Comparison of ENCODE assay signal across 1 cellular context in the genomic region with DNA sequence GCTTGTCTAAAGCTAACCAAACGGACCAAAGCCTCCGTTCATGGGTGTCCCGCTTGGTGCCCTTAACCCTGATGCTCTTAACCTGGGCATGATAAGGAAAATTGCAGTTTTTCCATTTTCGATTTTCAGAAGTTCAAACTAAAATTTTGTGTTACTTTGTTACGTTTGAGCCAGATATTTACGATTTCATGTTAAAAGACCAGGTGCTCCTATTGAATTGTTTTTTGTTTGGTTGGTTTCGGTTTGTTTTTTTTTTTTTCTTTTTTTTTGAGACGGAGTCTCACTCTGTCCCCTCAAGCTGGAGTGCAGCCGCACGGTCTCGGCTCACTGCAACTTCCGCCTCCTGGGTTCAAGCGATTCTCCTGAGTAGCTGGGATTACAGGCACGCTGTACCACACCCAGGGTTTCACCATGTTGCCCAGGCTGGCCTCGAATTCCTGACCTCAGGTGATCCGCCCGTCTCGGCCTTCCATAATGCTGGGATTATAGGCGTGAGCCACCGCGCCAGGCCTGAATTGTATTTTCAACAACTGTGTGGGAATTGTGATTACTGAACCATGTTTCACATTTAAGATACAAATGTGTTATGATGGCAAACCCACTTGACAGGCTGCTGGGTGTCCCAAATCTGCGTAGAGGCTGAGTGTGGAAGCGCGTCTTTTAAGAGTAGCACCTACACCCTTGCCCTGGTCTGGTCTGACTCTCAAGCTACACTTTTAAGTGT.
TF ChIP-seq lines count a peak whose summit lies in the region.

No MANE protein-coding gene starts in this region.

TF ChIP-seq in GM12878, 131 proteins besides CTCF, POLR2A, EP300 and RAD21:
- TF ChIP-seq, protein P1, sequence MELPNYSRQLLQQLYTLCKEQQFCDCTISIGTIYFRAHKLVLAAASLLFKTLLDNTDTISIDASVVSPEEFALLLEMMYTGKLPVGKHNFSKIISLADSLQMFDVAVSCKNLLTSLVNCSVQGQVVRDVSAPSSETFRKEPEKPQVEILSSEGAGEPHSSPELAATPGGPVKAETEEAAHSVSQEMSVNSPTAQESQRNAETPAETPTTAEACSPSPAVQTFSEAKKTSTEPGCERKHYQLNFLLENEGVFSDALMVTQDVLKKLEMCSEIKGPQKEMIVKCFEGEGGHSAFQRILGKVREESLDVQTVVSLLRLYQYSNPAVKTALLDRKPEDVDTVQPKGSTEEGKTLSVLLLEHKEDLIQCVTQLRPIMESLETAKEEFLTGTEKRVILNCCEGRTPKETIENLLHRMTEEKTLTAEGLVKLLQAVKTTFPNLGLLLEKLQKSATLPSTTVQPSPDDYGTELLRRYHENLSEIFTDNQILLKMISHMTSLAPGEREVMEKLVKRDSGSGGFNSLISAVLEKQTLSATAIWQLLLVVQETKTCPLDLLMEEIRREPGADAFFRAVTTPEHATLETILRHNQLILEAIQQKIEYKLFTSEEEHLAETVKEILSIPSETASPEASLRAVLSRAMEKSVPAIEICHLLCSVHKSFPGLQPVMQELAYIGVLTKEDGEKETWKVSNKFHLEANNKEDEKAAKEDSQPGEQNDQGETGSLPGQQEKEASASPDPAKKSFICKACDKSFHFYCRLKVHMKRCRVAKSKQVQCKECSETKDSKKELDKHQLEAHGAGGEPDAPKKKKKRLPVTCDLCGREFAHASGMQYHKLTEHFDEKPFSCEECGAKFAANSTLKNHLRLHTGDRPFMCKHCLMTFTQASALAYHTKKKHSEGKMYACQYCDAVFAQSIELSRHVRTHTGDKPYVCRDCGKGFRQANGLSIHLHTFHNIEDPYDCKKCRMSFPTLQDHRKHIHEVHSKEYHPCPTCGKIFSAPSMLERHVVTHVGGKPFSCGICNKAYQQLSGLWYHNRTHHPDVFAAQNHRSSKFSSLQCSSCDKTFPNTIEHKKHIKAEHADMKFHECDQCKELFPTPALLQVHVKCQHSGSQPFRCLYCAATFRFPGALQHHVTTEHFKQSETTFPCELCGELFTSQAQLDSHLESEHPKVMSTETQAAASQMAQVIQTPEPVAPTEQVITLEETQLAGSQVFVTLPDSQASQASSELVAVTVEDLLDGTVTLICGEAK (IDR thresholded peaks at IDR 0.05; ENCODE audit: borderline replicate concordance): peak; percentile 13; the same call in 1 of the 2 replicates
- TF ChIP-seq NBN (IDR thresholded peaks at IDR 0.05) (peak; percentile 69; the same call in 1 of the 2 replicates), ZZZ3 (IDR thresholded peaks at IDR 0.05; ENCODE audit: control insufficient read depth, insufficient read length, low read depth) (no peak), SMAD1 (IDR thresholded peaks at IDR 0.05; ENCODE audit: low read depth, partially characterized antibody) (peak; percentile 3), RFX5 (IDR thresholded peaks at IDR 0.05; ENCODE audit: low read depth, low read length) (no peak), CREB1 (IDR thresholded peaks at IDR 0.05; ENCODE audit: low read depth) (0 out of 2 replicates have a peak, but pooled peaks have one; percentile 2), DPF2 (IDR thresholded peaks at IDR 0.05) (no peak), ZNF384 (IDR thresholded peaks at IDR 0.05; ENCODE audit: borderline replicate concordance, low read depth, low read length) (peak; percentile 30; the same call in 1 of the 2 replicates), CBX3 (IDR thresholded peaks at IDR 0.05; ENCODE audit: borderline replicate concordance, low read depth) (no peak), ATF7 (IDR thresholded peaks at IDR 0.05; ENCODE audit: low read depth) (no peak)
- TF ChIP-seq, protein P2, sequence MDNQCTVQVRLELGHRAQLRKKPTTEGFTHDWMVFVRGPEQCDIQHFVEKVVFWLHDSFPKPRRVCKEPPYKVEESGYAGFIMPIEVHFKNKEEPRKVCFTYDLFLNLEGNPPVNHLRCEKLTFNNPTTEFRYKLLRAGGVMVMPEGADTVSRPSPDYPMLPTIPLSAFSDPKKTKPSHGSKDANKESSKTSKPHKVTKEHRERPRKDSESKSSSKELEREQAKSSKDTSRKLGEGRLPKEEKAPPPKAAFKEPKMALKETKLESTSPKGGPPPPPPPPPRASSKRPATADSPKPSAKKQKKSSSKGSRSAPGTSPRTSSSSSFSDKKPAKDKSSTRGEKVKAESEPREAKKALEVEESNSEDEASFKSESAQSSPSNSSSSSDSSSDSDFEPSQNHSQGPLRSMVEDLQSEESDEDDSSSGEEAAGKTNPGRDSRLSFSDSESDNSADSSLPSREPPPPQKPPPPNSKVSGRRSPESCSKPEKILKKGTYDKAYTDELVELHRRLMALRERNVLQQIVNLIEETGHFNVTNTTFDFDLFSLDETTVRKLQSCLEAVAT (IDR thresholded peaks at IDR 0.05): peak; percentile 93
